In the genomic region with DNA sequence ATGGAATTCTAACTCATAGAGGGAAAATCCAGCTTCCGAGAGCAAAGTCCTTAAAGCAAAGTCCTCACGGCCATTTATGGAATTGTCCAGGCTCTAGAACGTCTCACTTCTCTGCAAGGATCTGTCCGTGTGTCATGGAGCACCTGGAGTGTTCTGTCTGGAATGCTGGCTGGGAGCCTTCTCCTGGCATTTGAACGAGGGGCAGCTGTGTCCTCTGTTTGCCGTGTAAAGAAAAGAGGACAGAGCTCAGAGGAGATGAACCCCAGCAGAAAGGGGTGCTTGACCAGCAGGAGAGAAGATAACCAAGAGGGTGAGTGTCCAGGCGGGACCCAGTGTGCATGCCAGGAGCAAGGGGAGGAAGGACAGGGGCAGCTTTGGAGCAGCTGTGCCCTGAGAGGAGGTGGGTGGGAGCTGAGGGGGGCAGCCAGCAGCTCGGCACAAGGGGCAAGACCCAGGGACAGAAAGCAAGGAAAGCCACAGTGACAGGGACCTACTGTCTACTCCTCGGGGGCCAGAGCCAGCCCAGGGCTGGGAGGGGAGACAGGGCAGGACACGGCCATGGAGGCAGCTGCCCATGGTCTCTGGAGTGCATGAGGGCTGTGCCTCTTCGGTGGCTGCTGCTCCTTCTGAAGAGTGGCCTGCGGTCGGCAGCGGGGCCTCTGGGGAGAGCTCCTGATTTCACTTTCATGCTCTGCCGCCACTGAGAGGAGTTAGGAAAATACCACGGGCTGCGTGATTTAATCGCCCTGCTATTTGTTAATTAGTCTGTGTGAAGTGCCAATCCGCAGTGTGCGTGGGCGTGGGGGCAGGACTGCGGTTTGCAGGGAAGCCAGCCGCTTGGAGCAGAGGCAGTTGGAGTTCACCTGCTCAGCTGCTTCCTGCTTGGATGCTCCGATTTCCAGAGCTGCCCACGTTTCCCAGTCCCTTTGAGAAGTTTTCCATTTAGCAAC, we compare ENCODE assay signal across 1 cellular context.
A peak's percentile ranks its signal among the peaks of the same experiment; 100 is the strongest.
TF ChIP-seq lines count a peak whose summit lies in the region.

No MANE protein-coding gene starts in this region.

TF ChIP-seq in HepG2, 621 proteins besides CTCF, POLR2A, EP300 and RAD21 (continued from another document and continues in another):
- TF ChIP-seq NFE2L1 (CRISPR knock-in tag; IDR thresholded peaks at IDR 0.05; ENCODE audit: borderline replicate concordance) = no peak
- TF ChIP-seq, protein P1, sequence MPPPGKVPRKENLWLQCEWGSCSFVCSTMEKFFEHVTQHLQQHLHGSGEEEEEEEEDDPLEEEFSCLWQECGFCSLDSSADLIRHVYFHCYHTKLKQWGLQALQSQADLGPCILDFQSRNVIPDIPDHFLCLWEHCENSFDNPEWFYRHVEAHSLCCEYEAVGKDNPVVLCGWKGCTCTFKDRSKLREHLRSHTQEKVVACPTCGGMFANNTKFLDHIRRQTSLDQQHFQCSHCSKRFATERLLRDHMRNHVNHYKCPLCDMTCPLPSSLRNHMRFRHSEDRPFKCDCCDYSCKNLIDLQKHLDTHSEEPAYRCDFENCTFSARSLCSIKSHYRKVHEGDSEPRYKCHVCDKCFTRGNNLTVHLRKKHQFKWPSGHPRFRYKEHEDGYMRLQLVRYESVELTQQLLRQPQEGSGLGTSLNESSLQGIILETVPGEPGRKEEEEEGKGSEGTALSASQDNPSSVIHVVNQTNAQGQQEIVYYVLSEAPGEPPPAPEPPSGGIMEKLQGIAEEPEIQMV (CRISPR knock-in tag; IDR thresholded peaks at IDR 0.05; ENCODE audit: low read depth) = 0 out of 2 replicates have a peak, but pooled peaks have one; percentile 36
- no peak for TF ChIP-seq TGIF2 (CRISPR knock-in tag; IDR thresholded peaks at IDR 0.05)
- TF ChIP-seq, protein P2, sequence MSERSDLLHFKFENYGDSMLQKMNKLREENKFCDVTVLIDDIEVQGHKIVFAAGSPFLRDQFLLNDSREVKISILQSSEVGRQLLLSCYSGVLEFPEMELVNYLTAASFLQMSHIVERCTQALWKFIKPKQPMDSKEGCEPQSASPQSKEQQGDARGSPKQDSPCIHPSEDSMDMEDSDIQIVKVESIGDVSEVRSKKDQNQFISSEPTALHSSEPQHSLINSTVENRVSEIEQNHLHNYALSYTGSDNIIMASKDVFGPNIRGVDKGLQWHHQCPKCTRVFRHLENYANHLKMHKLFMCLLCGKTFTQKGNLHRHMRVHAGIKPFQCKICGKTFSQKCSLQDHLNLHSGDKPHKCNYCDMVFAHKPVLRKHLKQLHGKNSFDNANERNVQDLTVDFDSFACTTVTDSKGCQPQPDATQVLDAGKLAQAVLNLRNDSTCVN (CRISPR knock-in tag; IDR thresholded peaks at IDR 0.05; ENCODE audit: borderline replicate concordance) = peak; percentile 99
- TF ChIP-seq REL (CRISPR knock-in tag; conservative IDR thresholded peaks at IDR 0.05) = no peak
- TF ChIP-seq FOXP1 (IDR thresholded peaks at IDR 0.05) = no peak
- 0 out of 2 replicates have a peak, but pooled peaks have one; percentile 10 for TF ChIP-seq FOXP1 (CRISPR knock-in tag; IDR thresholded peaks at IDR 0.05)
- TF ChIP-seq, protein P3, sequence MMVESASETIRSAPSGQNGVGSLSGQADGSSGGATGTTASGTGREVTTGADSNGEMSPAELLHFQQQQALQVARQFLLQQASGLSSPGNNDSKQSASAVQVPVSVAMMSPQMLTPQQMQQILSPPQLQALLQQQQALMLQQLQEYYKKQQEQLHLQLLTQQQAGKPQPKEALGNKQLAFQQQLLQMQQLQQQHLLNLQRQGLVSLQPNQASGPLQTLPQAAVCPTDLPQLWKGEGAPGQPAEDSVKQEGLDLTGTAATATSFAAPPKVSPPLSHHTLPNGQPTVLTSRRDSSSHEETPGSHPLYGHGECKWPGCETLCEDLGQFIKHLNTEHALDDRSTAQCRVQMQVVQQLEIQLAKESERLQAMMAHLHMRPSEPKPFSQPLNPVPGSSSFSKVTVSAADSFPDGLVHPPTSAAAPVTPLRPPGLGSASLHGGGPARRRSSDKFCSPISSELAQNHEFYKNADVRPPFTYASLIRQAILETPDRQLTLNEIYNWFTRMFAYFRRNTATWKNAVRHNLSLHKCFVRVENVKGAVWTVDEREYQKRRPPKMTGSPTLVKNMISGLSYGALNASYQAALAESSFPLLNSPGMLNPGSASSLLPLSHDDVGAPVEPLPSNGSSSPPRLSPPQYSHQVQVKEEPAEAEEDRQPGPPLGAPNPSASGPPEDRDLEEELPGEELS (CRISPR knock-in tag; IDR thresholded peaks at IDR 0.05) = no peak
- TF ChIP-seq ZNF652 (CRISPR knock-in tag; IDR thresholded peaks at IDR 0.05; ENCODE audit: borderline replicate concordance, low read depth) = no peak
- TF ChIP-seq ZNF501 (CRISPR knock-in tag; IDR thresholded peaks at IDR 0.05) = peak; percentile 22
- TF ChIP-seq NCOR1 (IDR thresholded peaks at IDR 0.05; ENCODE audit: borderline replicate concordance, low read length) = peak; percentile 55; the same call in 1 of the 2 replicates
- TF ChIP-seq, protein P4, sequence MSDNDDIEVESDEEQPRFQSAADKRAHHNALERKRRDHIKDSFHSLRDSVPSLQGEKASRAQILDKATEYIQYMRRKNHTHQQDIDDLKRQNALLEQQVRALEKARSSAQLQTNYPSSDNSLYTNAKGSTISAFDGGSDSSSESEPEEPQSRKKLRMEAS (IDR thresholded peaks at IDR 0.05) = peak; percentile 37; the same call in 1 of the 2 replicates
- TF ChIP-seq HDAC1 (CRISPR knock-in tag; IDR thresholded peaks at IDR 0.05) = peak; percentile 8; the same call in 1 of the 2 replicates
- peak; percentile 45; the same call in 1 of the 2 replicates for TF ChIP-seq ZNF350 (CRISPR knock-in tag; IDR thresholded peaks at IDR 0.05; ENCODE audit: borderline replicate concordance, low read depth)
- TF ChIP-seq, protein P5, sequence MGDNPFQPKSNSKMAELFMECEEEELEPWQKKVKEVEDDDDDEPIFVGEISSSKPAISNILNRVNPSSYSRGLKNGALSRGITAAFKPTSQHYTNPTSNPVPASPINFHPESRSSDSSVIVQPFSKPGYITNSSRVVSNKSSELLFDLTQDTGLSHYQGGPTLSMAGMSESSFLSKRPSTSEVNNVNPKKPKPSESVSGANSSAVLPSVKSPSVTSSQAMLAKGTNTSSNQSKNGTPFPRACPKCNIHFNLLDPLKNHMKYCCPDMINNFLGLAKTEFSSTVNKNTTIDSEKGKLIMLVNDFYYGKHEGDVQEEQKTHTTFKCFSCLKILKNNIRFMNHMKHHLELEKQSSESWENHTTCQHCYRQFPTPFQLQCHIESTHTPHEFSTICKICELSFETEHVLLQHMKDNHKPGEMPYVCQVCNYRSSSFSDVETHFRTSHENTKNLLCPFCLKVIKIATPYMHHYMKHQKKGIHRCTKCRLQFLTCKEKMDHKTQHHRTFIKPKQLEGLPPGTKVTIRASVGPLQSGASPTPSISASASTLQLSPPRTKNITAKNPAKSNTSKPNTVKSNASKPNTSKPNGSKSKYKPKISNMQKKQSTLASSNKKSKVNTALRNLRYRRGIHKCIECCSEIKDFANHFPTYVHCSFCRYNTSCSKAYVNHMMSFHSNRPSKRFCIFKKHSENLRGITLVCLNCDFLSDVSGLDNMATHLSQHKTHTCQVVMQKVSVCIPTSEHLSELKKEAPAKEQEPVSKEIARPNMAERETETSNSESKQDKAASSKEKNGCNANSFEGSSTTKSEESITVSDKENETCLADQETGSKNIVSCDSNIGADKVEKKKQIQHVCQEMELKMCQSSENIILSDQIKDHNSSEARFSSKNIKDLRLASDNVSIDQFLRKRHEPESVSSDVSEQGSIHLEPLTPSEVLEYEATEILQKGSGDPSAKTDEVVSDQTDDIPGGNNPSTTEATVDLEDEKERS (CRISPR knock-in tag; IDR thresholded peaks at IDR 0.05) = 0 out of 2 replicates have a peak, but pooled peaks have one; percentile 33
- peak; percentile 21 for TF ChIP-seq TEAD3 (CRISPR knock-in tag; optimal IDR thresholded peaks at IDR 0.05; ENCODE audit: borderline replicate concordance)
- TF ChIP-seq NFKBIZ (CRISPR knock-in tag; IDR thresholded peaks at IDR 0.05) = no peak
- no peak for TF ChIP-seq GLI4 (CRISPR knock-in tag; IDR thresholded peaks at IDR 0.05; ENCODE audit: borderline replicate concordance)
- TF ChIP-seq ZNF780A (CRISPR knock-in tag; IDR thresholded peaks at IDR 0.05) = no peak
- TF ChIP-seq ZNF263 (CRISPR knock-in tag; IDR thresholded peaks at IDR 0.05) = peak; percentile 73; the same call in 1 of the 2 replicates
- TF ChIP-seq, protein P6, sequence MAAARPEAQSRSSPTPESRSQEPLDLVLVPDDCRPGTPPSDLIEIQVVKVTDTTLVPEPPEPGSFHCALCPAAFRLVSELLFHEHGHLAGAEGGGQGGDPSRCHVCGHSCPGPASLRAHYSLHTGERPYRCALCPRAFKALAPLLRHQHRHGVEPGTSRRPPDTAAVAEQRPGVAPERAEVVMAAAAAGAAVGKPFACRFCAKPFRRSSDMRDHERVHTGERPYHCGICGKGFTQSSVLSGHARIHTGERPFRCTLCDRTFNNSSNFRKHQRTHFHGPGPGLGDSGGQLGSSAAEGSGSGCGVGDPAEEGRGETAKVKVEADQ (CRISPR knock-in tag; IDR thresholded peaks at IDR 0.05; ENCODE audit: borderline replicate concordance) = 0 out of 2 replicates have a peak, but pooled peaks have one; percentile 56
- TF ChIP-seq ZNF256 (CRISPR knock-in tag; conservative IDR thresholded peaks at IDR 0.05) = 0 out of 2 replicates have a peak, but pooled peaks have one; percentile 6
- TF ChIP-seq ZNF891 (CRISPR knock-in tag; IDR thresholded peaks at IDR 0.05) = no peak; the same call in 1 of the 2 replicates
- no peak for TF ChIP-seq PAF1 (CRISPR knock-in tag; IDR thresholded peaks at IDR 0.05)
- peak; percentile 35; the same call in 1 of the 2 replicates for TF ChIP-seq HNF4G (IDR thresholded peaks at IDR 0.05; ENCODE audit: borderline replicate concordance, low read depth, low read length)
- peak; percentile 29; the same call in 1 of the 2 replicates for TF ChIP-seq HNF4G (CRISPR knock-in tag; IDR thresholded peaks at IDR 0.05; ENCODE audit: borderline replicate concordance, low read depth)
- TF ChIP-seq ZNF713 (CRISPR knock-in tag; IDR thresholded peaks at IDR 0.05) = no peak
- TF ChIP-seq, protein P7, sequence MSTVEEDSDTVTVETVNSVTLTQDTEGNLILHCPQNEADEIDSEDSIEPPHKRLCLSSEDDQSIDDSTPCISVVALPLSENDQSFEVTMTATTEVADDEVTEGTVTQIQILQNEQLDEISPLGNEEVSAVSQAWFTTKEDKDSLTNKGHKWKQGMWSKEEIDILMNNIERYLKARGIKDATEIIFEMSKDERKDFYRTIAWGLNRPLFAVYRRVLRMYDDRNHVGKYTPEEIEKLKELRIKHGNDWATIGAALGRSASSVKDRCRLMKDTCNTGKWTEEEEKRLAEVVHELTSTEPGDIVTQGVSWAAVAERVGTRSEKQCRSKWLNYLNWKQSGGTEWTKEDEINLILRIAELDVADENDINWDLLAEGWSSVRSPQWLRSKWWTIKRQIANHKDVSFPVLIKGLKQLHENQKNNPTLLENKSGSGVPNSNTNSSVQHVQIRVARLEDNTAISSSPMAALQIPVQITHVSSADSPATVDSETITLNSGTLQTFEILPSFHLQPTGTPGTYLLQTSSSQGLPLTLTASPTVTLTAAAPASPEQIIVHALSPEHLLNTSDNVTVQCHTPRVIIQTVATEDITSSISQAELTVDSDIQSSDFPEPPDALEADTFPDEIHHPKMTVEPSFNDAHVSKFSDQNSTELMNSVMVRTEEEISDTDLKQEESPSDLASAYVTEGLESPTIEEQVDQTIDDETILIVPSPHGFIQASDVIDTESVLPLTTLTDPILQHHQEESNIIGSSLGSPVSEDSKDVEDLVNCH (CRISPR knock-in tag; IDR thresholded peaks at IDR 0.05) = 0 out of 2 replicates have a peak, but pooled peaks have one; percentile 3
- TF ChIP-seq ZNF180 (CRISPR knock-in tag; IDR thresholded peaks at IDR 0.05; ENCODE audit: borderline replicate concordance, low read depth) = no peak
- TF ChIP-seq DR1 (CRISPR knock-in tag; IDR thresholded peaks at IDR 0.05) = no peak
- peak; percentile 78; the same call in 1 of the 2 replicates for TF ChIP-seq ZNF547 (CRISPR knock-in tag; IDR thresholded peaks at IDR 0.05)
- TF ChIP-seq TARDBP (CRISPR knock-in tag; IDR thresholded peaks at IDR 0.05) = no peak
- TF ChIP-seq ZNF556 (CRISPR knock-in tag; IDR thresholded peaks at IDR 0.05; ENCODE audit: borderline replicate concordance) = 0 out of 2 replicates have a peak, but pooled peaks have one; percentile 24
- no peak; the same call in 1 of the 2 replicates for TF ChIP-seq ZFX (CRISPR knock-in tag; IDR thresholded peaks at IDR 0.05; ENCODE audit: low read depth)
- peak; percentile 71 for TF ChIP-seq HNF4A (CRISPR knock-in tag; IDR thresholded peaks at IDR 0.05)
- TF ChIP-seq SAP130 (CRISPR knock-in tag; IDR thresholded peaks at IDR 0.05; ENCODE audit: low read depth) = peak; percentile 50
- TF ChIP-seq, protein P8, sequence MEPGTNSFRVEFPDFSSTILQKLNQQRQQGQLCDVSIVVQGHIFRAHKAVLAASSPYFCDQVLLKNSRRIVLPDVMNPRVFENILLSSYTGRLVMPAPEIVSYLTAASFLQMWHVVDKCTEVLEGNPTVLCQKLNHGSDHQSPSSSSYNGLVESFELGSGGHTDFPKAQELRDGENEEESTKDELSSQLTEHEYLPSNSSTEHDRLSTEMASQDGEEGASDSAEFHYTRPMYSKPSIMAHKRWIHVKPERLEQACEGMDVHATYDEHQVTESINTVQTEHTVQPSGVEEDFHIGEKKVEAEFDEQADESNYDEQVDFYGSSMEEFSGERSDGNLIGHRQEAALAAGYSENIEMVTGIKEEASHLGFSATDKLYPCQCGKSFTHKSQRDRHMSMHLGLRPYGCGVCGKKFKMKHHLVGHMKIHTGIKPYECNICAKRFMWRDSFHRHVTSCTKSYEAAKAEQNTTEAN (CRISPR knock-in tag; conservative IDR thresholded peaks at IDR 0.05) = no peak
- TF ChIP-seq MYNN (CRISPR knock-in tag; IDR thresholded peaks at IDR 0.05; ENCODE audit: low read depth) = no peak
- TF ChIP-seq AHR (CRISPR knock-in tag; IDR thresholded peaks at IDR 0.05) = no peak
- peak; percentile 49; the same call in 1 of the 2 replicates for TF ChIP-seq YEATS4 (CRISPR knock-in tag; IDR thresholded peaks at IDR 0.05; ENCODE audit: borderline replicate concordance)
- TF ChIP-seq MXI1 (IDR thresholded peaks at IDR 0.05; ENCODE audit: borderline replicate concordance, low read depth, low read length) = no peak
- no peak for TF ChIP-seq CREB1 (IDR thresholded peaks at IDR 0.05)
- no peak for TF ChIP-seq CREB1 (CRISPR knock-in tag; IDR thresholded peaks at IDR 0.05)
- 0 out of 2 replicates have a peak, but pooled peaks have one; percentile 35 for TF ChIP-seq ZNF329 (CRISPR knock-in tag; IDR thresholded peaks at IDR 0.05; ENCODE audit: low read depth)
- no peak for TF ChIP-seq PITX1 (CRISPR knock-in tag; IDR thresholded peaks at IDR 0.05)
- peak; percentile 56 for TF ChIP-seq POLR2AphosphoS5 (IDR thresholded peaks at IDR 0.05; ENCODE audit: low read depth, low read length)
- no peak for TF ChIP-seq KLF11 (CRISPR knock-in tag; IDR thresholded peaks at IDR 0.05)
- TF ChIP-seq NFYC (CRISPR knock-in tag; IDR thresholded peaks at IDR 0.05) = no peak
- 0 out of 2 replicates have a peak, but pooled peaks have one; percentile 21 for TF ChIP-seq ARID2 (CRISPR knock-in tag; IDR thresholded peaks at IDR 0.05; ENCODE audit: borderline replicate concordance)
- TF ChIP-seq ZNF616 (CRISPR knock-in tag; IDR thresholded peaks at IDR 0.05; ENCODE audit: low read depth) = no peak; the same call in 1 of the 2 replicates
- TF ChIP-seq POGZ (CRISPR knock-in tag; IDR thresholded peaks at IDR 0.05) = peak; percentile 27; the same call in 1 of the 2 replicates
- no peak for TF ChIP-seq ZNF572 (CRISPR knock-in tag; IDR thresholded peaks at IDR 0.05)
- TF ChIP-seq, protein P9, sequence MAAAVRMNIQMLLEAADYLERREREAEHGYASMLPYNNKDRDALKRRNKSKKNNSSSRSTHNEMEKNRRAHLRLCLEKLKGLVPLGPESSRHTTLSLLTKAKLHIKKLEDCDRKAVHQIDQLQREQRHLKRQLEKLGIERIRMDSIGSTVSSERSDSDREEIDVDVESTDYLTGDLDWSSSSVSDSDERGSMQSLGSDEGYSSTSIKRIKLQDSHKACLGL (CRISPR knock-in tag; IDR thresholded peaks at IDR 0.05) = peak; percentile 76; the same call in 1 of the 2 replicates
